In the genomic region with DNA sequence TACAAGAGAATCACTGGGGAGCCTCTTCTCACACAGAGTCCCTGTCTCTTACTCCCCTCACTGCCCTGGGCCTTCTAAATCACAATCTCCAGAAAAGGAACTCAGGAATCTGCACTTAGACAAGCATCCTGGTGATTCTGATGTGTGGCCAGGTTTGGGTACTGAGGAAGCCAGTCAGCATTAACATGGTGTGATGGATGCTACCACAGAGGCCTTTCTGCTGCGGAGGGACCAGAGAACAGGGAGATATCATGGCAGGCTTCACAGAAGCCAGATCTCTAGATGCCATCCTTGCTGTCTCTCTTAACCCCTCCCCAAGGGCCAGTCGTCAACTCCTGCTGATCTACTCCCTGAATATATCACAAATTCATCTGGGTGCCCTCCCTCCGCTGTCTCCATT, we compare ENCODE assay signal across 12 cellular contexts. TPM values are rescaled to one million over a fixed set of nuclear protein-coding genes. Genes with fewer than 3 reads are reported as not detected.
A peak's percentile ranks its signal among the peaks of the same experiment; 100 is the strongest.
DNase-seq lines count a peak whose midpoint lies in the region; ATAC-seq and TF ChIP-seq lines count a peak whose summit lies in the region.
"Had no signal": no experiment of that assay in that cellular context is flagged by ENCODE, and none has a peak within 500 bp of the region (broad histone marks: within the 10 kb centered on the region; RNA-seq: fewer than 3 reads in every experiment).

No MANE protein-coding gene starts in this region.

- H3F3A ChIP-seq in GM23248 (ENCODE audit: insufficient read depth) (0 out of 2 replicates have a peak, but pooled peaks cover 9% of the 10 kb centered on the region), OCI-LY1 (ENCODE audit: insufficient read depth, low read length) (no peaks in the 10 kb centered on the region)

- no peak for TF ChIP-seq POLR2A in GM18505 (IDR thresholded peaks at IDR 0.05; ENCODE audit: borderline replicate concordance, extremely low read depth, insufficient read depth, insufficient read length)

- H3K4me1 ChIP-seq in GM23248 (ENCODE audit: insufficient read depth) (peaks cover 22% of the 10 kb centered on the region), OCI-LY1 (ENCODE audit: insufficient read depth, low read length, severe bottlenecking) (peaks cover 19% of the 10 kb centered on the region)

- H3K27ac Mint-ChIP-seq in osteocyte (ENCODE audit: unreplicated experiment) = no peak overlapping the region

- peaks cover 15% of the 10 kb centered on the region for H3K9me3 Mint-ChIP-seq in osteocyte (ENCODE audit: unreplicated experiment)

- H3K4me2 ChIP-seq in GM23248 (ENCODE audit: unreplicated experiment) = peak overlapping the region; percentile 99
- H3K4me2 ChIP-seq in OCI-LY1 (ENCODE audit: low read length) = peak overlapping the region; percentile 84; the same call in 1 of the 2 replicates

- H3K27ac ChIP-seq in GM23248 (no peak overlapping the region), OCI-LY1 (ENCODE audit: low read depth, low read length, poor library complexity, severe bottlenecking) (no peak overlapping the region)
- H3K27ac ChIP-seq: left ventricle myocardium inferior had no signal

- TF ChIP-seq CTCF in OCI-LY1 (IDR thresholded peaks at IDR 0.05; ENCODE audit: low read length) (no peak), epithelial cell of esophagus (IDR thresholded peaks at IDR 0.05; ENCODE audit: insufficient read depth, low read depth, low read length, missing control alignments) (no peak), osteocyte (IDR thresholded peaks at IDR 0.05) (no peak)

- no peaks in the 10 kb centered on the region for H3K27me3 Mint-ChIP-seq in osteocyte (ENCODE audit: unreplicated experiment)

- 67 to 70% methylated on average over 3 of the region's 3 CpGs for WGBS in GM23248 (ENCODE audit: low coverage in 1 of 2, low lambda C conversion rate in 2 of 2, missing lambda C conversion rate in 2 of 2), 2 experiments

- in situ Hi-C loops in GM23248 (cut with MboI) = no loop called here

- peaks cover 37% of the 10 kb centered on the region for H3K4me1 Mint-ChIP-seq in osteocyte (ENCODE audit: unreplicated experiment)

- DNase-seq in GM23248 (no peak), epithelial cell of esophagus (ENCODE audit: low read depth) (no peak), osteocyte (ENCODE audit: extremely low spot score, unreplicated experiment) (no peak), hypothalamus (lab: John Stamatoyannopoulos, UW) (no peak)
- DNase-seq: amniotic stem cell, left ventricle myocardium inferior, NCI-H1105 treated with DMSO at 0.1 percent for 48 hours, small intestine had no signal

- peak overlapping the region; percentile 75; the same call in 1 of the 2 replicates for H3K9ac ChIP-seq in GM23248
- no peak overlapping the region for H3K9ac ChIP-seq in OCI-LY1 (ENCODE audit: low read length)

- H3K36me3 ChIP-seq in GM23248 (ENCODE audit: low read depth) (no peaks in the 10 kb centered on the region), OCI-LY1 (ENCODE audit: insufficient read depth, low read length) (peaks cover 4% of the 10 kb centered on the region)

- H3K4me3 ChIP-seq in GM23248 (peak overlapping the region; percentile 82), OCI-LY1 (ENCODE audit: low read depth, low read length, poor library complexity, severe bottlenecking) (peak overlapping the region; percentile 68), epithelial cell of esophagus (ENCODE audit: low read length) (peak overlapping the region; percentile 57)

- ATAC-seq in GM18517 (IDR thresholded peaks at IDR 0.05; ENCODE audit: unreplicated experiment) = no peak
- ATAC-seq in GM18505 (IDR thresholded peaks at IDR 0.05; ENCODE audit: unreplicated experiment) = no peak

- peak overlapping the region; percentile 73 for H3K4me3 Mint-ChIP-seq in osteocyte (ENCODE audit: unreplicated experiment)

- no peaks in the 10 kb centered on the region for H3K36me3 Mint-ChIP-seq in osteocyte (ENCODE audit: unreplicated experiment)

- H3K79me2 ChIP-seq in GM23248 (ENCODE audit: insufficient read depth) = peaks cover 50% of the 10 kb centered on the region
- no peaks in the 10 kb centered on the region for H3K79me2 ChIP-seq in OCI-LY1 (ENCODE audit: insufficient read depth, low read length)

- H4K20me1 ChIP-seq in GM23248 (ENCODE audit: insufficient read depth) (no peaks in the 10 kb centered on the region), OCI-LY1 (ENCODE audit: insufficient read depth, low read length) (no peaks in the 10 kb centered on the region)

- H3K27me3 ChIP-seq in GM23248 (replicated peaks; ENCODE audit: insufficient read depth) = no peaks in the 10 kb centered on the region
- peaks cover 5% of the 10 kb centered on the region; the same call in 1 of the 2 replicates for H3K27me3 ChIP-seq in OCI-LY1 (ENCODE audit: insufficient read depth, low read length)
- H3K27me3 ChIP-seq: esophagus muscularis mucosa had no signal

- no peak overlapping the region for H2AFZ ChIP-seq in GM23248
- H2AFZ ChIP-seq in OCI-LY1 (ENCODE audit: low read length) = no peak overlapping the region

- peaks cover 3% of the 10 kb centered on the region for H3K9me3 ChIP-seq in GM23248 (ENCODE audit: low read depth)
- H3K9me3 ChIP-seq in OCI-LY1 (ENCODE audit: low read length) = 0 out of 2 replicates have a peak, but pooled peaks cover 3% of the 10 kb centered on the region
- H3K9me3 ChIP-seq: esophagus muscularis mucosa had no signal

- H3K9me2 ChIP-seq in GM23248 (ENCODE audit: insufficient read depth) (no peaks in the 10 kb centered on the region), OCI-LY1 (ENCODE audit: low read depth, low read length) (no peaks in the 10 kb centered on the region)

RNA-seq across cellular contexts. Expression of a gene that starts 1.6 kb away (rescaled TPM):
- 14.4 and 26.4 TPM in 2 replicates for total RNA-seq in GM23248 (2014; rRNA removed; shearing (Covaris generic))
- 6.1 and 7.1 TPM in 2 replicates for polyA plus RNA-seq in GM23248 (2016; fragmentation: Nextera tagmentation; extraction: Ambion mirVana)
- total RNA-seq in osteocyte = 16.6 and 21.1 TPM in 2 replicates

RNA-seq across cellular contexts. Expression of a gene that starts 12.7 kb away (rescaled TPM):
- 7.8 and 10.1 TPM in 2 replicates for total RNA-seq in GM23248 (2014; rRNA removed; shearing (Covaris generic))
- 0.74 and 1.5 TPM in 2 replicates for polyA plus RNA-seq in GM23248 (2016; fragmentation: Nextera tagmentation; extraction: Ambion mirVana)
- not detected in 2 replicates for total RNA-seq in osteocyte
